ENCODE assay signal across 17 cellular contexts in genomic region chr11:33017478-33017877, GRCh38. TPM values are rescaled to one million over a fixed set of nuclear protein-coding genes. Genes with fewer than 3 reads are reported as not detected.
DNase-seq lines count a peak whose midpoint lies in the region; ATAC-seq and TF ChIP-seq lines count a peak whose summit lies in the region.
"Had no signal": no experiment of that assay in that cellular context is flagged by ENCODE, and none has a peak within 500 bp of the region (broad histone marks: within the 10 kb centered on the region; RNA-seq: fewer than 3 reads in every experiment).

No MANE protein-coding gene starts in this region.

- H3K4me1 ChIP-seq in endodermal cell (ENCODE audit: control insufficient read depth, insufficient read depth, low read length) (peaks cover 3% of the 10 kb centered on the region), GM23248 (ENCODE audit: insufficient read depth) (peaks cover 11% of the 10 kb centered on the region), upper lobe of right lung (no peaks in the 10 kb centered on the region)

- ATAC-seq in stimulated activated naive CD8-positive, alpha-beta T cell treated with anti-CD3 and anti-CD28 coated beads, Interleukin-15, amount 100 ng/mL, for 72 hours: no peak
- no peak for ATAC-seq in naive thymus-derived CD8-positive, alpha-beta T cell
- no peak for ATAC-seq in upper lobe of right lung
- ATAC-seq: mucosa of descending colon; stimulated activated memory B cell treated with anti-CD40 and anti-IgM and Interleukin-4, amounts not matched to agents 10 μg/mL and 1 μg/mL and 100 μg/mL, for 72 hours had no signal

- WGBS in endodermal cell (ENCODE audit: insufficient coverage in 1 of 2, insufficient read length in 1 of 2), 2 experiments: 69 to 73% methylated on average over 8 to 9 of the region's 9 CpGs
- WGBS in GM23248 (ENCODE audit: low coverage in 1 of 2, low lambda C conversion rate in 2 of 2, missing lambda C conversion rate in 2 of 2), 2 experiments: 97 to 98% methylated on average over 9 of the region's 9 CpGs

- intact Hi-C loops in upper lobe of right lung (cut with DNase I): no loop called here

- POLR2A ChIA-PET in naive thymus-derived CD8-positive, alpha-beta T cell (lab: Charles Lee): no interaction called here

- H3K27ac Mint-ChIP-seq in stimulated activated naive CD8-positive, alpha-beta T cell treated with anti-CD3 and anti-CD28 coated beads, Interleukin-15, Interleukin-2, amounts not matched to agents 100 ng/mL and 50 ng/mL, for 24 hours: no peak overlapping the region
- no peak overlapping the region for H3K27ac Mint-ChIP-seq in stimulated activated naive CD8-positive, alpha-beta T cell treated with anti-CD3 and anti-CD28 coated beads, Interleukin-15, amount 100 ng/mL, for 72 hours
- no peak overlapping the region for H3K27ac Mint-ChIP-seq in endodermal cell
- H3K27ac Mint-ChIP-seq in naive thymus-derived CD8-positive, alpha-beta T cell: peak overlapping the region in 1 of 10 donors; percentile 9
- no peak overlapping the region for H3K27ac Mint-ChIP-seq in activated T-cell treated with anti-CD3 and anti-CD28 coated beads, Interleukin-2, amount 50 U/mL, for 24 hours
- H3K27ac Mint-ChIP-seq: stimulated activated memory B cell treated with anti-CD40 and anti-IgM and Interleukin-4, amounts not matched to agents 10 μg/mL and 1 μg/mL and 100 μg/mL, for 72 hours had no signal

- peaks cover 26% of the 10 kb centered on the region for H3K27me3 Mint-ChIP-seq in stimulated activated naive CD8-positive, alpha-beta T cell treated with anti-CD3 and anti-CD28 coated beads, Interleukin-15, Interleukin-2, amounts not matched to agents 100 ng/mL and 50 ng/mL, for 24 hours
- H3K27me3 Mint-ChIP-seq in stimulated activated naive CD8-positive, alpha-beta T cell treated with anti-CD3 and anti-CD28 coated beads, Interleukin-15, amount 100 ng/mL, for 72 hours: peaks cover 16% of the 10 kb centered on the region
- H3K27me3 Mint-ChIP-seq in endodermal cell (ENCODE audit: insufficient read depth): peaks cover 32% of the 10 kb centered on the region
- H3K27me3 Mint-ChIP-seq in naive thymus-derived CD8-positive, alpha-beta T cell: peaks cover 0 to 15% (median 0%) of the 10 kb centered on the region in 5 donors
- H3K27me3 Mint-ChIP-seq in activated T-cell treated with anti-CD3 and anti-CD28 coated beads, Interleukin-2, amount 50 U/mL, for 24 hours: peaks cover 24% of the 10 kb centered on the region

- H3K36me3 ChIP-seq in endodermal cell (ENCODE audit: control insufficient read depth, insufficient read depth, low read length): no peaks in the 10 kb centered on the region
- H3K36me3 ChIP-seq in GM23248 (ENCODE audit: low read depth): no peaks in the 10 kb centered on the region
- H3K36me3 ChIP-seq in upper lobe of right lung: no peaks in the 10 kb centered on the region
- H3K36me3 ChIP-seq: vagina had no signal

- no peaks in the 10 kb centered on the region for H3K36me3 Mint-ChIP-seq in stimulated activated naive CD8-positive, alpha-beta T cell treated with anti-CD3 and anti-CD28 coated beads, Interleukin-15, Interleukin-2, amounts not matched to agents 100 ng/mL and 50 ng/mL, for 24 hours (ENCODE audit: low read depth)
- no peaks in the 10 kb centered on the region for H3K36me3 Mint-ChIP-seq in endodermal cell (ENCODE audit: low read depth)
- H3K36me3 Mint-ChIP-seq in naive thymus-derived CD8-positive, alpha-beta T cell: no peaks in the 10 kb centered on the region
- no peaks in the 10 kb centered on the region for H3K36me3 Mint-ChIP-seq in activated T-cell treated with anti-CD3 and anti-CD28 coated beads, Interleukin-2, amount 50 U/mL, for 24 hours (ENCODE audit: low read depth)
- H3K36me3 Mint-ChIP-seq: stimulated activated memory B cell treated with anti-CD40 and anti-IgM and Interleukin-4, amounts not matched to agents 10 μg/mL and 1 μg/mL and 100 μg/mL, for 72 hours had no signal

- H2AFZ ChIP-seq in GM23248: no peak overlapping the region

- peaks cover 47% of the 10 kb centered on the region for H3K79me2 ChIP-seq in GM23248 (ENCODE audit: insufficient read depth)

- H3K4me1 Mint-ChIP-seq in stimulated activated naive CD8-positive, alpha-beta T cell treated with anti-CD3 and anti-CD28 coated beads, Interleukin-15, Interleukin-2, amounts not matched to agents 100 ng/mL and 50 ng/mL, for 24 hours (ENCODE audit: low read depth): peaks cover 35% of the 10 kb centered on the region
- peaks cover 46% of the 10 kb centered on the region for H3K4me1 Mint-ChIP-seq in stimulated activated naive CD8-positive, alpha-beta T cell treated with anti-CD3 and anti-CD28 coated beads, Interleukin-15, amount 100 ng/mL, for 72 hours
- peaks cover 18% of the 10 kb centered on the region for H3K4me1 Mint-ChIP-seq in endodermal cell
- H3K4me1 Mint-ChIP-seq in naive thymus-derived CD8-positive, alpha-beta T cell: peaks cover 18 to 58% (median 44%) of the 10 kb centered on the region in 4 donors
- H3K4me1 Mint-ChIP-seq in activated T-cell treated with anti-CD3 and anti-CD28 coated beads, Interleukin-2, amount 50 U/mL, for 24 hours (ENCODE audit: low read depth): peaks cover 42% of the 10 kb centered on the region
- H3K4me1 Mint-ChIP-seq: stimulated activated memory B cell treated with anti-CD40 and anti-IgM and Interleukin-4, amounts not matched to agents 10 μg/mL and 1 μg/mL and 100 μg/mL, for 72 hours had no signal

- peak overlapping the region; percentile 77 for H3K4me3 ChIP-seq in endodermal cell (ENCODE audit: low read length)
- H3K4me3 ChIP-seq in GM23248: no peak overlapping the region
- H3K4me3 ChIP-seq in upper lobe of right lung: no peak overlapping the region
- H3K4me3 ChIP-seq: mucosa of descending colon had no signal

- H3K9me2 ChIP-seq in GM23248 (ENCODE audit: insufficient read depth): no peaks in the 10 kb centered on the region

- no peaks in the 10 kb centered on the region for H4K20me1 ChIP-seq in GM23248 (ENCODE audit: insufficient read depth)

- peaks cover 9% of the 10 kb centered on the region; the same call in 1 of the 2 replicates for H3F3A ChIP-seq in GM23248 (ENCODE audit: insufficient read depth)

- H3K9ac ChIP-seq in endodermal cell (ENCODE audit: extremely low read depth, low read length, poor library complexity, severe bottlenecking) (no peak overlapping the region), GM23248 (no peak overlapping the region)

- no peaks in the 10 kb centered on the region for H3K9me3 Mint-ChIP-seq in stimulated activated naive CD8-positive, alpha-beta T cell treated with anti-CD3 and anti-CD28 coated beads, Interleukin-15, Interleukin-2, amounts not matched to agents 100 ng/mL and 50 ng/mL, for 24 hours
- no peaks in the 10 kb centered on the region for H3K9me3 Mint-ChIP-seq in stimulated activated naive CD8-positive, alpha-beta T cell treated with anti-CD3 and anti-CD28 coated beads, Interleukin-15, amount 100 ng/mL, for 72 hours
- peaks cover 2% of the 10 kb centered on the region for H3K9me3 Mint-ChIP-seq in endodermal cell
- no peaks in the 10 kb centered on the region for H3K9me3 Mint-ChIP-seq in naive thymus-derived CD8-positive, alpha-beta T cell
- no peaks in the 10 kb centered on the region for H3K9me3 Mint-ChIP-seq in activated T-cell treated with anti-CD3 and anti-CD28 coated beads, Interleukin-2, amount 50 U/mL, for 24 hours
- H3K9me3 Mint-ChIP-seq: stimulated activated memory B cell treated with anti-CD40 and anti-IgM and Interleukin-4, amounts not matched to agents 10 μg/mL and 1 μg/mL and 100 μg/mL, for 72 hours had no signal

- in situ Hi-C loops in GM23248 (cut with MboI): no loop called here

- peak overlapping the region; percentile 78 for H3K4me3 Mint-ChIP-seq in stimulated activated naive CD8-positive, alpha-beta T cell treated with anti-CD3 and anti-CD28 coated beads, Interleukin-15, Interleukin-2, amounts not matched to agents 100 ng/mL and 50 ng/mL, for 24 hours
- H3K4me3 Mint-ChIP-seq in stimulated activated naive CD8-positive, alpha-beta T cell treated with anti-CD3 and anti-CD28 coated beads, Interleukin-15, amount 100 ng/mL, for 72 hours: no peak overlapping the region
- H3K4me3 Mint-ChIP-seq in endodermal cell: peak overlapping the region; percentile 68
- peak overlapping the region in 9 of 10 donors; percentile 2 to 92 (median 88) for H3K4me3 Mint-ChIP-seq in naive thymus-derived CD8-positive, alpha-beta T cell
- H3K4me3 Mint-ChIP-seq in activated T-cell treated with anti-CD3 and anti-CD28 coated beads, Interleukin-2, amount 50 U/mL, for 24 hours: no peak overlapping the region
- H3K4me3 Mint-ChIP-seq: stimulated activated memory B cell treated with anti-CD40 and anti-IgM and Interleukin-4, amounts not matched to agents 10 μg/mL and 1 μg/mL and 100 μg/mL, for 72 hours had no signal

- no peak overlapping the region for H3K4me2 ChIP-seq in GM23248 (ENCODE audit: unreplicated experiment)

- H3K27me3 ChIP-seq in endodermal cell (ENCODE audit: control insufficient read depth, insufficient read depth, low read length, poor library complexity, severe bottlenecking) (peaks cover 18% of the 10 kb centered on the region), GM23248 (replicated peaks; ENCODE audit: insufficient read depth) (no peaks in the 10 kb centered on the region), upper lobe of right lung (peaks cover 18% of the 10 kb centered on the region)
- H3K27me3 ChIP-seq: vagina had no signal

- TF ChIP-seq CTCF in endodermal cell (conservative IDR thresholded peaks at IDR 0.05) (no peak), upper lobe of right lung (IDR thresholded peaks at IDR 0.05) (no peak)

- DNase-seq in stimulated activated naive CD8-positive, alpha-beta T cell treated with anti-CD3 and anti-CD28 coated beads, Interleukin-15, amount 100 ng/mL, for 72 hours: no peak
- DNase-seq in endodermal cell: no peak
- no peak for DNase-seq in naive thymus-derived CD8-positive, alpha-beta T cell
- no peak for DNase-seq in GM23248
- DNase-seq in activated T-cell treated with anti-CD3 and anti-CD28 coated beads, Interleukin-2, amount 50 U/mL, for 24 hours: no peak
- no peak for DNase-seq in midbrain (lab: John Stamatoyannopoulos, UW)
- DNase-seq in upper lobe of right lung: no peak
- DNase-seq: activated CD4-positive, CD25-positive, alpha-beta regulatory T cell; Calu3; foreskin melanocyte; GOT3; mucosa of descending colon; NCI-H1105; retina had no signal

- H3K27ac ChIP-seq in endodermal cell (ENCODE audit: low read depth, low read length): no peak overlapping the region
- H3K27ac ChIP-seq in GM23248: no peak overlapping the region
- no peak overlapping the region for H3K27ac ChIP-seq in upper lobe of right lung

- H3K9me3 ChIP-seq in endodermal cell (ENCODE audit: control insufficient read depth, low read length) (no peaks in the 10 kb centered on the region), GM23248 (ENCODE audit: low read depth) (no peaks in the 10 kb centered on the region), upper lobe of right lung (no peaks in the 10 kb centered on the region)
- H3K9me3 ChIP-seq: mucosa of descending colon, vagina had no signal

RNA-seq across cellular contexts. Expression of gene DEPDC7, which starts 1.8 kb away (rescaled TPM):
- total RNA-seq in endodermal cell (10 to 100 TPM in 1 of 2 donors, 1 to 10 TPM in 1; 7.7 to 11.4 TPM), upper lobe of right lung (0.81 TPM)
- 6.4 TPM for polyA plus RNA-seq in endodermal cell (2013, experiment 1 of 2)
- 6.6 TPM for polyA plus RNA-seq in endodermal cell (2013, experiment 2 of 2)
- 10 to 100 TPM; 11.7 to 13.6 TPM for total RNA-seq in naive thymus-derived CD8-positive, alpha-beta T cell
- 1 to 10 TPM in 2 of 3 donors, under 1 TPM in 1; 0.77 to 2.7 (median 1.1) TPM for polyA plus RNA-seq in naive thymus-derived CD8-positive, alpha-beta T cell
- total RNA-seq in GM23248 (2014; rRNA removed; shearing (Covaris generic)): 4.8 and 5.3 TPM in 2 replicates
- polyA plus RNA-seq in GM23248 (2016; fragmentation: Nextera tagmentation; extraction: Ambion mirVana): 9.7 and 9.9 TPM in 2 replicates

RNA-seq across cellular contexts. Expression of gene TCP11L1, which starts 21.9 kb away (rescaled TPM):
- total RNA-seq in endodermal cell: 10 to 100 TPM; 54.0 to 63.7 TPM
- polyA plus RNA-seq in endodermal cell (2013, experiment 1 of 2): 18.3 TPM
- 16.8 TPM for polyA plus RNA-seq in endodermal cell (2013, experiment 2 of 2)
- 10 to 100 TPM; 17.5 to 20.1 TPM for total RNA-seq in naive thymus-derived CD8-positive, alpha-beta T cell
- polyA plus RNA-seq in naive thymus-derived CD8-positive, alpha-beta T cell: 1 to 10 TPM; 2.3 to 3.0 (median 2.4) TPM
- 39.8 and 42.6 TPM in 2 replicates for total RNA-seq in GM23248 (2014; rRNA removed; shearing (Covaris generic))
- polyA plus RNA-seq in GM23248 (2016; fragmentation: Nextera tagmentation; extraction: Ambion mirVana): 23.4 and 25.4 TPM in 2 replicates
- total RNA-seq in upper lobe of right lung: 15.7 TPM

Comparison
In these comparisons a context has a peak if more than half of its experiments do, and no peak if none do; other contexts are left out.
1. H3K4me3 Mint-ChIP-seq: peak in stimulated activated naive CD8-positive, alpha-beta T cell treated with anti-CD3 and anti-CD28 coated beads, Interleukin-15, Interleukin-2, amounts not matched to agents 100 ng/mL and 50 ng/mL, for 24 hours (single experiment), endodermal cell (single experiment) and naive thymus-derived CD8-positive, alpha-beta T cell (9 of 10); none in stimulated activated naive CD8-positive, alpha-beta T cell treated with anti-CD3 and anti-CD28 coated beads, Interleukin-15, amount 100 ng/mL, for 72 hours (0 of 2) and activated T-cell treated with anti-CD3 and anti-CD28 coated beads, Interleukin-2, amount 50 U/mL, for 24 hours (single experiment).